8 cellular contexts compared by ENCODE assay signal in genomic region chr4:139175647-139176298, GRCh38. TPM values are rescaled to one million over a fixed set of nuclear protein-coding genes. Genes with fewer than 3 reads are reported as not detected.
DNase-seq lines count a peak whose midpoint lies in the region; TF ChIP-seq lines count a peak whose summit lies in the region.

No MANE protein-coding gene starts in this region.

- peak overlapping the region; percentile 84 for H3K4me3 Mint-ChIP-seq in activated naive CD4-positive, alpha-beta T cell treated with anti-CD3 and anti-CD28 coated beads for 36 hours
- H3K4me3 Mint-ChIP-seq in dendritic cell treated with granulocyte-macrophage colony-stimulating factor and Interleukin-4, amounts not matched to agents 40 ng/mL and 50 ng/mL, for 4 days, result peak overlapping the region; percentile 95

- H3K4me1 Mint-ChIP-seq in activated naive CD4-positive, alpha-beta T cell treated with anti-CD3 and anti-CD28 coated beads for 36 hours (ENCODE audit: low read depth), result peaks cover 19% of the 10 kb centered on the region
- H3K4me1 Mint-ChIP-seq in dendritic cell treated with granulocyte-macrophage colony-stimulating factor and Interleukin-4, amounts not matched to agents 40 ng/mL and 50 ng/mL, for 4 days (ENCODE audit: low read depth), result peaks cover 28% of the 10 kb centered on the region

- no peak for DNase-seq in activated naive CD4-positive, alpha-beta T cell treated with anti-CD3 and anti-CD28 coated beads for 36 hours
- DNase-seq in activated naive CD4-positive, alpha-beta T cell treated with anti-CD3 and anti-CD28 coated beads, Interleukin-2, amount 50 U/mL, for 16 hours, result no peak
- DNase-seq in NCI-H2107 treated with DMSO at 0.1 percent for 48 hours (lab: John Stamatoyannopoulos, UW; ENCODE audit: unreplicated experiment) (no peak), NCI-H187 (lab: John Stamatoyannopoulos, UW) (no peak), middle frontal gyrus (ENCODE audit: extremely low spot score, low spot score) (no peak)

- H3K36me3 ChIP-seq in OCI-LY3 (replicated peaks; ENCODE audit: low read depth, low read length), result no peaks in the 10 kb centered on the region
- H3K36me3 ChIP-seq in muscle layer of duodenum (ENCODE audit: control insufficient read depth in 1 of 2, insufficient read depth in 2 of 2, low read length in 2 of 2), result peaks cover 0 to 5% of the 10 kb centered on the region in 2 donors

- intact Hi-C loops in activated naive CD4-positive, alpha-beta T cell treated with anti-CD3 and anti-CD28 coated beads for 36 hours (cut with micrococcal nuclease), result loop anchor here (5.0 to 10.0 kb wide), 5 partner anchors 143 to 1349 kb away; partner anchors contain the start of genes ELMOD2, MAML3 and SCOC
- intact Hi-C loops in dendritic cell treated with granulocyte-macrophage colony-stimulating factor and Interleukin-4, amounts not matched to agents 40 ng/mL and 50 ng/mL, for 4 days (cut with micrococcal nuclease), result loop anchor here (2.0 to 10.0 kb wide), 3 partner anchors 93 to 141 kb away; partner anchors contain the start of gene NAA15

- TF ChIP-seq CTCF in OCI-LY3 (IDR thresholded peaks at IDR 0.05; ENCODE audit: low read depth, low read length), result no peak

- H3K27ac ChIP-seq in OCI-LY3 (ENCODE audit: low read length) (peak overlapping the region; percentile 69), muscle layer of duodenum (ENCODE audit: low read length) (peak overlapping the region; percentile 91)

- H3K27me3 ChIP-seq in OCI-LY3 (ENCODE audit: low read depth, low read length) (no peaks in the 10 kb centered on the region), muscle layer of duodenum (ENCODE audit: low read depth, low read length) (no peaks in the 10 kb centered on the region)

- H3K9me3 ChIP-seq in OCI-LY3 (ENCODE audit: insufficient read depth, low read length) (no peaks in the 10 kb centered on the region), muscle layer of duodenum (ENCODE audit: control insufficient read depth in 1 of 2, low read length in 2 of 2) (no peaks in the 10 kb centered on the region)

- no peak overlapping the region for H2AFZ ChIP-seq in OCI-LY3 (ENCODE audit: low read depth, low read length)

- no peaks in the 10 kb centered on the region for H3K36me3 Mint-ChIP-seq in activated naive CD4-positive, alpha-beta T cell treated with anti-CD3 and anti-CD28 coated beads for 36 hours (ENCODE audit: low read depth)
- H3K36me3 Mint-ChIP-seq in dendritic cell treated with granulocyte-macrophage colony-stimulating factor and Interleukin-4, amounts not matched to agents 40 ng/mL and 50 ng/mL, for 4 days (ENCODE audit: low read depth), result peaks cover 30% of the 10 kb centered on the region

- H3K4me1 ChIP-seq in OCI-LY3 (ENCODE audit: low read length), result peaks cover 25% of the 10 kb centered on the region
- H3K4me1 ChIP-seq in muscle layer of duodenum (ENCODE audit: control insufficient read depth in 1 of 2, insufficient read depth in 2 of 2, low read length in 2 of 2), result peaks cover 3 to 11% of the 10 kb centered on the region in 2 donors

- peaks cover 50% of the 10 kb centered on the region for H3K79me2 ChIP-seq in OCI-LY3 (ENCODE audit: low read length)

- peaks cover 32% of the 10 kb centered on the region for H4K20me1 ChIP-seq in OCI-LY3 (ENCODE audit: insufficient read depth, low read length)

- peak overlapping the region; percentile 78 for H3K4me3 ChIP-seq in OCI-LY3 (ENCODE audit: low read length)
- H3K4me3 ChIP-seq in muscle layer of duodenum (ENCODE audit: low read depth in 1 of 2, low read length in 2 of 2), result peak overlapping the region; percentile 95 to 97

- peak overlapping the region; percentile 71 for H3K9ac ChIP-seq in OCI-LY3 (ENCODE audit: low read length)

- H3K4me2 ChIP-seq in OCI-LY3 (ENCODE audit: low read length), result peak overlapping the region; percentile 67

- H3K27ac Mint-ChIP-seq in activated naive CD4-positive, alpha-beta T cell treated with anti-CD3 and anti-CD28 coated beads for 36 hours, result no peak overlapping the region
- H3K27ac Mint-ChIP-seq in dendritic cell treated with granulocyte-macrophage colony-stimulating factor and Interleukin-4, amounts not matched to agents 40 ng/mL and 50 ng/mL, for 4 days, result peak overlapping the region; percentile 98

- CTCF ChIA-PET in activated naive CD4-positive, alpha-beta T cell treated with anti-CD3 and anti-CD28 coated beads for 36 hours (lab: Charles Lee), result interaction anchor here (1.1 to 1.2 kb wide), 2 partner anchors 111 to 122 kb away, joined by 3 read pairs; no protein-coding TSS in a partner anchor

- H3K27me3 Mint-ChIP-seq in activated naive CD4-positive, alpha-beta T cell treated with anti-CD3 and anti-CD28 coated beads for 36 hours (ENCODE audit: low read depth), result peaks cover 5% of the 10 kb centered on the region
- no peaks in the 10 kb centered on the region for H3K27me3 Mint-ChIP-seq in dendritic cell treated with granulocyte-macrophage colony-stimulating factor and Interleukin-4, amounts not matched to agents 40 ng/mL and 50 ng/mL, for 4 days

- H3K9me3 Mint-ChIP-seq in activated naive CD4-positive, alpha-beta T cell treated with anti-CD3 and anti-CD28 coated beads for 36 hours, result no peaks in the 10 kb centered on the region
- H3K9me3 Mint-ChIP-seq in dendritic cell treated with granulocyte-macrophage colony-stimulating factor and Interleukin-4, amounts not matched to agents 40 ng/mL and 50 ng/mL, for 4 days, result no peaks in the 10 kb centered on the region

RNA-seq across cellular contexts. Expression of gene ELF2, which starts 1.2 kb away (rescaled TPM):
- 10 to 100 TPM; 25.1 to 25.6 TPM for total RNA-seq in activated naive CD4-positive, alpha-beta T cell treated with anti-CD3 and anti-CD28 coated beads for 36 hours
